In the genomic region with DNA sequence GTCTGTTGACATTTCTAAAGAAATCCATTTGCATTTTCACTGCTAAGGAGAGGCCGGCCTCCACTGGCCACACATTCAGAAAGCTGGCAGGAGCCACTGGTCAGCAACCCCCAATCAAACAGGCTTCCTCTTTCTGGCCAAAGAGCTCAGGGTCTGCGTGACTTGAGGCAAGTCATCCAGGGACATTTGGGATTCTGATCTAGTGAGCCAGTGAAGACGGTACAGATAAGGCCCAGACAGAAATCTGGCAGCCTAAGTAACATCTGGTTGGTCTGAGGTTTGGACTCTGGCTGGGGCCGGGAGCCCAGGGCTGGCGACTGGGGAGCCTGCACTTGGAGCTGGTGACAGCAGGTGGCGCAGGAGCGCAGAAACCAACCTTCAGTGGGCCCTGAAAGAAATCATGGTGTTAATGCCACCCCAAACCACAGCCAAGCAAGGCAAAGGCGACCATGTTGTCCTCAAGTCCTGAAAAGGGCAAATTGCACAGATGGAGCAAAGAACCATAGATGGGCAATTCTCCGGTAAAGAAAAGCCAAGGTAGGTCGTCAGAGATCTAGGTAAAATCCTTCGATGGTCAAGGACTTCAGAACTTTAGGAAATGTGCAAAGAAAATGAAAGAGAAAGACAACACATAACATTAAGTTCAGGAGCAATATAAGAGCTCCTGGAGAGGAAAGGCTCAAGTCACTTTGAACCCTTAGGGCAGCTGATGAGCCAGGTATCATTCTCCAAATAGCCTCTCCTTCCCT, we compare ENCODE assay signal across 8 cellular contexts.
DNase-seq lines count a peak whose midpoint lies in the region; ATAC-seq, FAIRE-seq and TF ChIP-seq lines count a peak whose summit lies in the region.

No MANE protein-coding gene starts in this region.

- H3K4me1 ChIP-seq in endodermal cell (ENCODE audit: control insufficient read depth, insufficient read depth, low read length): peaks cover 3% of the 10 kb centered on the region

- peak; percentile 89 for ATAC-seq in GM19467 (IDR thresholded peaks at IDR 0.05; ENCODE audit: unreplicated experiment)

- 36 to 40% methylated on average over 6 to 11 of the region's 11 CpGs for WGBS in endodermal cell (ENCODE audit: insufficient coverage in 1 of 2, insufficient read length in 1 of 2), 2 experiments

- peak; percentile 87 for DNase-seq in Daoy (ENCODE audit: low read depth)
- peak; percentile 81 for DNase-seq in HTR-8/SVneo (ENCODE audit: insufficient read length, low spot score)
- peak; percentile 94 for DNase-seq in endodermal cell
- DNase-seq in medulla oblongata (ENCODE audit: extremely low spot score): peak; percentile 90
- peak; percentile 90 for DNase-seq in superior temporal gyrus (ENCODE audit: extremely low spot score)
- no peak for DNase-seq in T-helper 9 cell

- no peak overlapping the region for H2AFZ ChIP-seq in SU-DHL-6 (ENCODE audit: low read depth, low read length, severe bottlenecking)

- H3K4me3 ChIP-seq in SU-DHL-6 (ENCODE audit: insufficient read depth, low read length, poor library complexity, severe bottlenecking): no peak overlapping the region
- H3K4me3 ChIP-seq in endodermal cell (ENCODE audit: low read length): no peak overlapping the region

- H3K27ac Mint-ChIP-seq in endodermal cell: no peak overlapping the region

- no peak overlapping the region for H3K4me2 ChIP-seq in SU-DHL-6 (ENCODE audit: low read depth, low read length, poor library complexity, severe bottlenecking)

- H3K27ac ChIP-seq in SU-DHL-6 (ENCODE audit: low read depth, low read length) (no peak overlapping the region), endodermal cell (ENCODE audit: low read depth, low read length) (no peak overlapping the region)

- peak; percentile 77 for FAIRE-seq in HTR-8/SVneo (lab: Jason Lieb, UNC)

- H3K36me3 Mint-ChIP-seq in endodermal cell (ENCODE audit: low read depth): no peaks in the 10 kb centered on the region

- no peak overlapping the region for H3K4me3 Mint-ChIP-seq in endodermal cell

- no peak overlapping the region for H3K9ac ChIP-seq in SU-DHL-6 (ENCODE audit: low read length)
- H3K9ac ChIP-seq in endodermal cell (ENCODE audit: extremely low read depth, low read length, poor library complexity, severe bottlenecking): no peak overlapping the region

- no peaks in the 10 kb centered on the region for H3F3A ChIP-seq in SU-DHL-6 (ENCODE audit: insufficient read depth)

- peaks cover 27% of the 10 kb centered on the region for H3K4me1 Mint-ChIP-seq in endodermal cell

- H4K20me1 ChIP-seq in SU-DHL-6 (ENCODE audit: low read depth, low read length): no peaks in the 10 kb centered on the region

- peak; percentile 85 for TF ChIP-seq CTCF in SU-DHL-6 (IDR thresholded peaks at IDR 0.05; ENCODE audit: insufficient read depth, low read length, poor library complexity, severe bottlenecking)
- peak; percentile 97 for TF ChIP-seq CTCF in endodermal cell (conservative IDR thresholded peaks at IDR 0.05)

- no peaks in the 10 kb centered on the region for H3K9me2 ChIP-seq in SU-DHL-6 (replicated peaks; ENCODE audit: insufficient read depth, low read length)

- no peaks in the 10 kb centered on the region for H3K36me3 ChIP-seq in SU-DHL-6 (ENCODE audit: low read length)
- no peaks in the 10 kb centered on the region for H3K36me3 ChIP-seq in endodermal cell (ENCODE audit: control insufficient read depth, insufficient read depth, low read length)

- H3K79me2 ChIP-seq in SU-DHL-6 (ENCODE audit: insufficient read depth, low read length): no peaks in the 10 kb centered on the region

- H3K27me3 Mint-ChIP-seq in endodermal cell (ENCODE audit: insufficient read depth): peaks cover 3% of the 10 kb centered on the region

- H3K27me3 ChIP-seq in SU-DHL-6 (ENCODE audit: low read length): no peaks in the 10 kb centered on the region
- no peaks in the 10 kb centered on the region for H3K27me3 ChIP-seq in endodermal cell (ENCODE audit: control insufficient read depth, insufficient read depth, low read length, poor library complexity, severe bottlenecking)

- H3K9me3 Mint-ChIP-seq in endodermal cell: no peaks in the 10 kb centered on the region

- H3K9me3 ChIP-seq in SU-DHL-6 (ENCODE audit: insufficient read depth, low read length) (no peaks in the 10 kb centered on the region), endodermal cell (ENCODE audit: control insufficient read depth, low read length) (no peaks in the 10 kb centered on the region)
